In the genomic region with DNA sequence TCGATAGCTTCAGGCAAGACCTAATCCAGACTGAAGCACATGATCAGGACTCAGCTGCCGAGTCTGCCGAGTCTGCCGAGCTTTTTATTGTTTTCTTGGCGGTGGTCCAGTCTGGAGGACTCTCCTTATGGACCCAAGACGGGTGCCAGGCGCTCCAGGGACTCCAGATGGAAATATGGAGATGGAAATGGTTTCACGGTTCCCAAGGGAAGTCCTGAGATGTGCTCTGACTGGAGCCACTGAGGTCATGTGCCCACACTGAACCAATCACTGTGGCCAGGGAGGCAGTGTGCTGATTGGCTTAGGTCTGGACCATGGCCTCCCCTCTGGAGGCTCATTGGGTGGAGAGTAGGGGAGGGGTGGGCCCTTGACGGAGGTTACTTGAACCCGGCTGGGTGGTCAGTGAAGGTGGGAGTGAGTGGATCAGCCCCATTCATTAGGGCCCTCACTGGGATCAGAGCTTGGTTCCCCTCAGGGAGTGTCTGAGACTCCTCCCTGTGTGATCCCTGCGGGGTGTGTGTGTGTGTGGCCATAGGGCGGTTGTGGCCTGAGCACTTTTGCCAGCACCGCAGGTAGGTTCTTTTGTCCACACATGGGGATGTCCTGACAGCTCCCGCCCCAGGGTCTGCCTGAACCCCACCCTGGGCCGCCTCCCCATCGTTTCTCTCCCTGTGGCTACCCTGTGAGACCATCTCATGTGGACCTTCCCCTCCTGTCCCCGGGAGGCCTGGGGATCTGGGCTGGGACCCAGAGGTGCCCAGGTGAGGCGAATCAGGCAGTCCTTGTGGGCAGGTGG, we compare ENCODE assay signal across 8 cellular contexts. TPM values are rescaled to one million over a fixed set of nuclear protein-coding genes. Genes with fewer than 3 reads are reported as not detected.
A peak's percentile ranks its signal among the peaks of the same experiment; 100 is the strongest.
DNase-seq lines count a peak whose midpoint lies in the region; ATAC-seq and TF ChIP-seq lines count a peak whose summit lies in the region.

No MANE protein-coding gene starts in this region.

- intact Hi-C loops in Caco-2 (cut with micrococcal nuclease; ENCODE audit: unreplicated experiment), result loop anchor here (1.0 kb wide), 1 partner anchor 33 kb away; no protein-coding TSS in a partner anchor

- H3K79me2 ChIP-seq in neural progenitor cell (ENCODE audit: low read depth), result no peaks in the 10 kb centered on the region

- CTCF ChIA-PET in Caco-2 (lab: Charles Lee), result interaction anchor here (0.6 to 2.3 kb wide), 7 partner anchors 14 to 375 kb away, joined by 3 to 26 read pairs (median 3); a partner anchor contains a TSS

- H3K9ac ChIP-seq in neural progenitor cell, result no peak overlapping the region

- no TSS peak for BruUV-seq in Caco-2 (replicated peaks; lab: Mats Ljungman, UMichigan)

- H3K4me1 Mint-ChIP-seq in Caco-2 (ENCODE audit: low read depth, unreplicated experiment) (peaks cover 7% of the 10 kb centered on the region), mesothelial cell of epicardium (no peaks in the 10 kb centered on the region), neural progenitor cell (peaks cover 7% of the 10 kb centered on the region)

- H3K4me3 ChIP-seq in Caco-2 (ENCODE audit: low read depth, low read length) (peak overlapping the region; percentile 42), MG63 (peak overlapping the region; percentile 67), neural progenitor cell (no peak overlapping the region)

- TF ChIP-seq CTCF in Caco-2 (IDR thresholded peaks at IDR 0.05; ENCODE audit: insufficient read depth in 1 of 2, low read depth in 1 of 2, low read length in 1 of 2, severe bottlenecking in 1 of 2, unreplicated experiment in 1 of 2), result no peak
- TF ChIP-seq CTCF in mesothelial cell of epicardium (IDR thresholded peaks at IDR 0.05; ENCODE audit: unreplicated experiment), result no peak
- TF ChIP-seq CTCF in neural progenitor cell (IDR thresholded peaks at IDR 0.05), result no peak

- POLR2A ChIA-PET in Caco-2 (lab: Charles Lee), result interaction anchor here (0.9 to 1.8 kb wide), 4 partner anchors 13 to 193 kb away, joined by 3 to 11 read pairs (median 4); a partner anchor contains a TSS

- no peak overlapping the region for H2AFZ ChIP-seq in neural progenitor cell (replicated peaks)

- H3K4me2 ChIP-seq in neural progenitor cell, result no peak overlapping the region

- no peaks in the 10 kb centered on the region for H3K9me3 Mint-ChIP-seq in Caco-2 (ENCODE audit: unreplicated experiment)
- no peaks in the 10 kb centered on the region for H3K9me3 Mint-ChIP-seq in mesothelial cell of epicardium
- no peaks in the 10 kb centered on the region for H3K9me3 Mint-ChIP-seq in neural progenitor cell

- DNase-seq in Caco-2, result peak; percentile 94 to 97
- DNase-seq in MG63, result peak; percentile 97
- peak; percentile 99 for DNase-seq in RPMI7951 (ENCODE audit: low read depth)
- DNase-seq in iPS-NIHi7 (ENCODE audit: extremely low spot score), result peak; percentile 62
- no peak for DNase-seq in mesothelial cell of epicardium (ENCODE audit: low spot score in 2 of 2, unreplicated experiment in 2 of 2)
- DNase-seq in NAMALWA (ENCODE audit: low spot score), result no peak
- DNase-seq in neural progenitor cell (ENCODE audit: low spot score), result no peak

- H3K27me3 Mint-ChIP-seq in Caco-2 (ENCODE audit: insufficient read depth, unreplicated experiment) (no peaks in the 10 kb centered on the region), mesothelial cell of epicardium (ENCODE audit: low read depth) (no peaks in the 10 kb centered on the region), neural progenitor cell (ENCODE audit: insufficient read depth, low read depth) (peaks cover 2% of the 10 kb centered on the region)

- H4K20me1 ChIP-seq in neural progenitor cell (ENCODE audit: low read depth), result no peaks in the 10 kb centered on the region

- no peak for ATAC-seq in GM19463 (IDR thresholded peaks at IDR 0.05; ENCODE audit: unreplicated experiment)

- H3K4me3 Mint-ChIP-seq in Caco-2 (ENCODE audit: unreplicated experiment) (peak overlapping the region; percentile 88), mesothelial cell of epicardium (no peak overlapping the region), neural progenitor cell (no peak overlapping the region)

- H3K27ac ChIP-seq in neural progenitor cell, result no peak overlapping the region

- H3K4me1 ChIP-seq in Caco-2 (0 out of 2 replicates have a peak, but pooled peaks cover 3% of the 10 kb centered on the region), neural progenitor cell (no peaks in the 10 kb centered on the region)

- H3K9me3 ChIP-seq in Caco-2 (no peaks in the 10 kb centered on the region), MG63 (no peaks in the 10 kb centered on the region), neural progenitor cell (ENCODE audit: low read depth) (no peaks in the 10 kb centered on the region)

- peaks cover 8% of the 10 kb centered on the region for H3F3A ChIP-seq in neural progenitor cell (ENCODE audit: low read depth)

- H3K36me3 Mint-ChIP-seq in Caco-2 (ENCODE audit: insufficient read depth, unreplicated experiment), result peaks cover 54% of the 10 kb centered on the region
- H3K36me3 Mint-ChIP-seq in mesothelial cell of epicardium, result peaks cover 13% of the 10 kb centered on the region
- H3K36me3 Mint-ChIP-seq in neural progenitor cell, result peaks cover 7% of the 10 kb centered on the region

- H3K27ac Mint-ChIP-seq in Caco-2 (ENCODE audit: unreplicated experiment) (peak overlapping the region; percentile 88), mesothelial cell of epicardium (no peak overlapping the region), neural progenitor cell (no peak overlapping the region)

- H3K27me3 ChIP-seq in Caco-2 (replicated peaks; ENCODE audit: control insufficient read depth, insufficient read depth, low read length) (no peaks in the 10 kb centered on the region), MG63 (no peaks in the 10 kb centered on the region), neural progenitor cell (no peaks in the 10 kb centered on the region)

- H3K36me3 ChIP-seq in Caco-2 (ENCODE audit: control insufficient read depth, insufficient read depth, low read length) (no peaks in the 10 kb centered on the region; the same call in 1 of the 2 replicates), MG63 (peaks cover 6% of the 10 kb centered on the region), neural progenitor cell (no peaks in the 10 kb centered on the region)

RNA-seq across cellular contexts. Expression of a gene that starts 14.0 kb away (rescaled TPM):
- total RNA-seq in Caco-2 (2022) (95.7 and 98.6 TPM in 2 replicates), mesothelial cell of epicardium (27.6 to 30.1 TPM (median 30.1 TPM) in 3 replicates), neural progenitor cell (ENCODE audit: low replicate concordance) (12.7 and 16.9 TPM in 2 replicates)
- 73.7 and 94.2 TPM in 2 replicates for total RNA-seq in MG63 (2014; rRNA removed; shearing (Covaris generic); ENCODE audit: low replicate concordance)
- 20.8 and 35.0 TPM in 2 replicates for total RNA-seq in RPMI7951 (2014; rRNA removed; shearing (Covaris generic))

RNA-seq across cellular contexts. Expression of a gene that starts 33.0 kb away (rescaled TPM):
- 3.6 and 3.9 TPM in 2 replicates for total RNA-seq in Caco-2 (2022)
- total RNA-seq in MG63 (2014; rRNA removed; shearing (Covaris generic); ENCODE audit: low replicate concordance), result 1.8 and 3.0 TPM in 2 replicates
- total RNA-seq in RPMI7951 (2014; rRNA removed; shearing (Covaris generic)), result 1.2 and 2.8 TPM in 2 replicates
- 10.1 to 12.0 TPM (median 11.5 TPM) in 3 replicates for total RNA-seq in mesothelial cell of epicardium
- 0.62 and 9.0 TPM in 2 replicates for total RNA-seq in neural progenitor cell (ENCODE audit: low replicate concordance)

RNA-seq across cellular contexts. Expression of a gene that starts 55.1 kb away (rescaled TPM):
- 269 and 306 TPM in 2 replicates for total RNA-seq in Caco-2 (2022)
- 291 and 333 TPM in 2 replicates for total RNA-seq in MG63 (2014; rRNA removed; shearing (Covaris generic); ENCODE audit: low replicate concordance)
- total RNA-seq in RPMI7951 (2014; rRNA removed; shearing (Covaris generic)), result 245 and 355 TPM in 2 replicates
- total RNA-seq in mesothelial cell of epicardium, result 134 to 139 TPM (median 139 TPM) in 3 replicates
- total RNA-seq in neural progenitor cell (ENCODE audit: low replicate concordance), result 111 and 182 TPM in 2 replicates

RNA-seq across cellular contexts. Expression of a gene that starts 55.6 kb away (rescaled TPM):
- total RNA-seq in Caco-2 (2022), result 235 and 246 TPM in 2 replicates
- total RNA-seq in MG63 (2014; rRNA removed; shearing (Covaris generic); ENCODE audit: low replicate concordance), result 356 and 508 TPM in 2 replicates
- total RNA-seq in RPMI7951 (2014; rRNA removed; shearing (Covaris generic)), result 434 and 545 TPM in 2 replicates
- 178 to 201 TPM (median 184 TPM) in 3 replicates for total RNA-seq in mesothelial cell of epicardium
- 257 and 284 TPM in 2 replicates for total RNA-seq in neural progenitor cell (ENCODE audit: low replicate concordance)

Comparison
In these comparisons a context has a peak if more than half of its experiments do, and no peak if none do; other contexts are left out.
1. DNase-seq: peak in Caco-2 (2 of 2), MG63 (single experiment), RPMI7951 (single experiment) and iPS-NIHi7 (single experiment); none in mesothelial cell of epicardium (0 of 2), NAMALWA (single experiment) and neural progenitor cell (single experiment).